Comparison of ENCODE assay signal across 10 cellular contexts in genomic region chr12:49825360-49825970, GRCh38. TPM values are rescaled to one million over a fixed set of nuclear protein-coding genes. Genes with fewer than 3 reads are reported as not detected.
DNase-seq lines count a peak whose midpoint lies in the region; ATAC-seq and TF ChIP-seq lines count a peak whose summit lies in the region.
"Had no signal": no experiment of that assay in that cellular context is flagged by ENCODE, and none has a peak within 500 bp of the region (broad histone marks: within the 10 kb centered on the region; RNA-seq: fewer than 3 reads in every experiment).

No MANE protein-coding gene starts in this region.

- H3K27ac Mint-ChIP-seq in activated naive CD4-positive, alpha-beta T cell treated with anti-CD3 and anti-CD28 coated beads for 36 hours = no peak overlapping the region

- peaks cover 47% of the 10 kb centered on the region for H3K4me1 Mint-ChIP-seq in activated naive CD4-positive, alpha-beta T cell treated with anti-CD3 and anti-CD28 coated beads for 36 hours (ENCODE audit: low read depth)

- intact Hi-C loops in mammary epithelial cell (cut with micrococcal nuclease) = no loop called here
- intact Hi-C loops in right lobe of liver (cut with DNase I) = loop anchor here in 1 of 2 donors (10.0 kb wide), 1 partner anchor 51 kb away; no protein-coding TSS in a partner anchor
- intact Hi-C loops in activated naive CD4-positive, alpha-beta T cell treated with anti-CD3 and anti-CD28 coated beads for 36 hours (cut with micrococcal nuclease) = loop anchor here (5.0 to 10.0 kb wide), 2 partner anchors 458 to 561 kb away; partner anchors contain the start of genes SPATS2 and TUBA1C

- H3K79me2 ChIP-seq in mammary epithelial cell (ENCODE audit: insufficient read depth, low read length) = peaks cover 68% of the 10 kb centered on the region

- H3K36me3 Mint-ChIP-seq in activated naive CD4-positive, alpha-beta T cell treated with anti-CD3 and anti-CD28 coated beads for 36 hours (ENCODE audit: low read depth) = peaks cover 3% of the 10 kb centered on the region

- H3K4me1 ChIP-seq in mammary epithelial cell (ENCODE audit: insufficient read depth, low read length) (peaks cover 38% of the 10 kb centered on the region), right lobe of liver (peaks cover 0 to 15% (median 0%) of the 10 kb centered on the region in 4 donors)

- TF ChIP-seq CTCF in mammary epithelial cell (conservative IDR thresholded peaks at IDR 0.05 in 1 of 2, IDR thresholded peaks at IDR 0.05 in 1 of 2; ENCODE audit: extremely low read depth in 1 of 2, insufficient read depth in 1 of 2, low read depth in 1 of 2, low read length in 2 of 2) (no peak), right lobe of liver (IDR thresholded peaks at IDR 0.05) (no peak)

- H3K4me2 ChIP-seq in mammary epithelial cell (ENCODE audit: insufficient read depth, low read depth, low read length) = peak overlapping the region; percentile 85
- H3K4me2 ChIP-seq: KMS-11 had no signal

- H3K27ac ChIP-seq in mammary epithelial cell (ENCODE audit: insufficient read depth, low read depth, low read length) (peak overlapping the region; percentile 37), right lobe of liver (no peak overlapping the region), temporal lobe (ENCODE audit: low read depth, low read length) (peak overlapping the region; percentile 1)
- H3K27ac ChIP-seq: 22Rv1, KMS-11 had no signal

- TF ChIP-seq POLR2A in right lobe of liver (IDR thresholded peaks at IDR 0.05) = no peak

- H3K27me3 ChIP-seq in mammary epithelial cell (ENCODE audit: insufficient read depth, low read length) (no peaks in the 10 kb centered on the region), right lobe of liver (no peaks in the 10 kb centered on the region)

- H3K9me3 ChIP-seq in mammary epithelial cell (replicated peaks; ENCODE audit: insufficient read depth, low read length) = no peaks in the 10 kb centered on the region
- H3K9me3 ChIP-seq in right lobe of liver = no peaks in the 10 kb centered on the region

- DNase-seq in DMS 273 (lab: John Stamatoyannopoulos, UW; ENCODE audit: unreplicated experiment) (peak; percentile 14), DMS 273 treated with DMSO at 0.1 percent for 48 hours (lab: John Stamatoyannopoulos, UW) (no peak), mammary epithelial cell (peak; percentile 46), right lobe of liver (peak in 2 of 3 donors; percentile 46 to 60), mucosa of gallbladder (ENCODE audit: low spot score) (no peak)
- no peak for DNase-seq in activated naive CD4-positive, alpha-beta T cell treated with anti-CD3 and anti-CD28 coated beads for 36 hours

- no peaks in the 10 kb centered on the region for H3K36me3 ChIP-seq in mammary epithelial cell (ENCODE audit: insufficient read depth, low read length)
- no peaks in the 10 kb centered on the region for H3K36me3 ChIP-seq in right lobe of liver

- no peaks in the 10 kb centered on the region for H3K9me3 Mint-ChIP-seq in activated naive CD4-positive, alpha-beta T cell treated with anti-CD3 and anti-CD28 coated beads for 36 hours

- in situ Hi-C loops in mammary epithelial cell (cut with MboI; ENCODE audit: low sequenced_read_pairs in 2 of 2) = no loop called here

- CTCF ChIA-PET in mammary epithelial cell (lab: Charles Lee; ENCODE audit: low non-redundant PET) = no interaction called here
- CTCF ChIA-PET in activated naive CD4-positive, alpha-beta T cell treated with anti-CD3 and anti-CD28 coated beads for 36 hours (lab: Charles Lee) = no interaction called here

- H3K27me3 Mint-ChIP-seq in activated naive CD4-positive, alpha-beta T cell treated with anti-CD3 and anti-CD28 coated beads for 36 hours (ENCODE audit: low read depth) = no peaks in the 10 kb centered on the region

- no TSS peak for BruUV-seq in mammary epithelial cell (replicated peaks; lab: Mats Ljungman, UMichigan)

- H3K4me3 ChIP-seq in mammary epithelial cell (replicated peaks in 1 of 3; ENCODE audit: insufficient read depth in 1 of 3, low read depth in 2 of 3, low read length in 3 of 3) (no peak overlapping the region), right lobe of liver (no peak overlapping the region)

- 9% methylated on average over 4 of the region's 5 CpGs for WGBS in mammary epithelial cell (ENCODE audit: low coverage, missing lambda C conversion rate)
- 67% methylated on average over 1 of the region's 5 CpGs for WGBS in right lobe of liver (ENCODE audit: insufficient coverage, low coverage, low lambda C conversion rate, missing lambda C conversion rate)

- H2AFZ ChIP-seq in mammary epithelial cell (ENCODE audit: low read depth, low read length) = no peak overlapping the region

- H4K20me1 ChIP-seq in mammary epithelial cell (ENCODE audit: insufficient read depth, low read length) = no peaks in the 10 kb centered on the region

- H3K9ac ChIP-seq in mammary epithelial cell (ENCODE audit: insufficient read depth, low read length) = no peak overlapping the region
- H3K9ac ChIP-seq: KMS-11 had no signal

- ATAC-seq in right lobe of liver (peak in 1 of 4 donors; percentile 11), HG03039 (IDR thresholded peaks at IDR 0.05; ENCODE audit: unreplicated experiment) (no peak)

- H3K4me3 Mint-ChIP-seq in activated naive CD4-positive, alpha-beta T cell treated with anti-CD3 and anti-CD28 coated beads for 36 hours = no peak overlapping the region

- dilution Hi-C loops in mammary epithelial cell (cut with HindIII; ENCODE audit: low sequenced_read_pairs) = no loop called here

RNA-seq across cellular contexts. Expression of gene NCKAP5L, which starts 2.7 kb away (rescaled TPM):
- 10 to 100 TPM; 24.1 to 27.2 TPM for total RNA-seq in mammary epithelial cell
- polyA plus RNA-seq in mammary epithelial cell = 6.4 TPM
- 13.5 TPM for polyA minus RNA-seq in mammary epithelial cell
- total RNA-seq in right lobe of liver = 1 to 10 TPM; 7.0 to 8.8 (median 7.9) TPM
- 9.3 TPM for total RNA-seq in temporal lobe
- total RNA-seq in activated naive CD4-positive, alpha-beta T cell treated with anti-CD3 and anti-CD28 coated beads for 36 hours = 1 to 10 TPM; 2.8 TPM
- 22.0 TPM for total RNA-seq in mucosa of gallbladder

RNA-seq across cellular contexts. Expression of gene BCDIN3D, which starts 17.4 kb away (rescaled TPM):
- total RNA-seq in mammary epithelial cell (1 to 10 TPM; 3.3 to 3.8 TPM), right lobe of liver (1 to 10 TPM; 1.6 to 3.6 (median 2.6) TPM), temporal lobe (4.7 TPM), mucosa of gallbladder (6.0 TPM)
- polyA plus RNA-seq in mammary epithelial cell = 2.5 TPM
- 3.3 TPM for polyA minus RNA-seq in mammary epithelial cell
- 1 to 10 TPM; 2.4 to 4.1 TPM for total RNA-seq in activated naive CD4-positive, alpha-beta T cell treated with anti-CD3 and anti-CD28 coated beads for 36 hours

Comparison
In these comparisons a context has a peak if more than half of its experiments do, and no peak if none do; other contexts are left out.
1. DNase-seq: peak in DMS 273 (single experiment), mammary epithelial cell (single experiment) and right lobe of liver (2 of 3); none in DMS 273 treated with DMSO at 0.1 percent for 48 hours (single experiment), activated naive CD4-positive, alpha-beta T cell treated with anti-CD3 and anti-CD28 coated beads for 36 hours (single experiment) and mucosa of gallbladder (single experiment).
2. H3K27ac ChIP-seq: peak in mammary epithelial cell (single experiment) and temporal lobe (single experiment); none in right lobe of liver (0 of 3).